13 cellular contexts compared by ENCODE assay signal in genomic region chr6:10416863-10417641, GRCh38. TPM values are rescaled to one million over a fixed set of nuclear protein-coding genes. Genes with fewer than 3 reads are reported as not detected.
A peak's percentile ranks its signal among the peaks of the same experiment; 100 is the strongest.
DNase-seq lines count a peak whose midpoint lies in the region; ATAC-seq and TF ChIP-seq lines count a peak whose summit lies in the region.
"Had no signal": no experiment of that assay in that cellular context is flagged by ENCODE, and none has a peak within 500 bp of the region (broad histone marks: within the 10 kb centered on the region; RNA-seq: fewer than 3 reads in every experiment).

No MANE protein-coding gene starts in this region.

- H3K4me1 Mint-ChIP-seq in CD8-positive, alpha-beta T cell (ENCODE audit: low read depth), result peaks cover 32% of the 10 kb centered on the region
- H3K4me1 Mint-ChIP-seq in endodermal cell, result peaks cover 51% of the 10 kb centered on the region
- peaks cover 34 to 54% (median 40%) of the 10 kb centered on the region in 7 donors for H3K4me1 Mint-ChIP-seq in naive thymus-derived CD4-positive, alpha-beta T cell

- H3K9ac ChIP-seq in HUES64 (ENCODE audit: low read depth, low read length) (no peak overlapping the region), endodermal cell (ENCODE audit: extremely low read depth, low read length, poor library complexity, severe bottlenecking) (no peak overlapping the region)

- no peaks in the 10 kb centered on the region for H3K9me3 ChIP-seq in CD8-positive, alpha-beta T cell (ENCODE audit: low read length)
- H3K9me3 ChIP-seq in HUES64 (ENCODE audit: insufficient read depth, low read depth, low read length), result no peaks in the 10 kb centered on the region
- H3K9me3 ChIP-seq in endodermal cell (ENCODE audit: control insufficient read depth, low read length), result no peaks in the 10 kb centered on the region
- peaks cover 0 to 28% (median 0%) of the 10 kb centered on the region in 3 experiments for H3K9me3 ChIP-seq in naive thymus-derived CD4-positive, alpha-beta T cell (ENCODE audit: control insufficient read depth in 2 of 3, low read length in 3 of 3)

- WGBS in HUES64, result under 1% methylated on average over 48 of the region's 48 CpGs
- WGBS in endodermal cell (ENCODE audit: insufficient coverage in 1 of 2, insufficient read length in 1 of 2), 2 experiments, result 4% methylated on average over 29 to 48 of the region's 48 CpGs

- no peak overlapping the region for H3K4me3 ChIP-seq in CD8-positive, alpha-beta T cell (ENCODE audit: low read depth, low read length)
- H3K4me3 ChIP-seq in HUES64 (ENCODE audit: low read length) (peak overlapping the region; percentile 57), endodermal cell (ENCODE audit: low read length) (peak overlapping the region; percentile 40)
- H3K4me3 ChIP-seq in naive thymus-derived CD4-positive, alpha-beta T cell (ENCODE audit: low read length), result no peak overlapping the region

- H3K4me3 Mint-ChIP-seq in CD8-positive, alpha-beta T cell, result peak overlapping the region; percentile 42
- H3K4me3 Mint-ChIP-seq in endodermal cell, result peak overlapping the region; percentile 52
- peak overlapping the region; percentile 48 to 98 (median 65) for H3K4me3 Mint-ChIP-seq in naive thymus-derived CD4-positive, alpha-beta T cell

- no peaks in the 10 kb centered on the region for H3K36me3 ChIP-seq in CD8-positive, alpha-beta T cell (ENCODE audit: insufficient read depth, low read length)
- H3K36me3 ChIP-seq in HUES64 (ENCODE audit: insufficient read depth, low read length) (no peaks in the 10 kb centered on the region), endodermal cell (ENCODE audit: control insufficient read depth, insufficient read depth, low read length) (no peaks in the 10 kb centered on the region)
- H3K36me3 ChIP-seq in naive thymus-derived CD4-positive, alpha-beta T cell (ENCODE audit: control insufficient read depth in 2 of 3, insufficient read depth in 3 of 3, low read length in 3 of 3), result no peaks in the 10 kb centered on the region

- no peak for TF ChIP-seq CTCF in CD8-positive, alpha-beta T cell (IDR thresholded peaks at IDR 0.05)
- no peak for TF ChIP-seq CTCF in endodermal cell (conservative IDR thresholded peaks at IDR 0.05)

- H3K27me3 Mint-ChIP-seq in CD8-positive, alpha-beta T cell (ENCODE audit: low read depth), result peaks cover 82% of the 10 kb centered on the region
- peaks cover 97% of the 10 kb centered on the region for H3K27me3 Mint-ChIP-seq in endodermal cell (ENCODE audit: insufficient read depth)
- peaks cover 78 to 93% (median 92%) of the 10 kb centered on the region in 5 donors for H3K27me3 Mint-ChIP-seq in naive thymus-derived CD4-positive, alpha-beta T cell

- POLR2A ChIA-PET in CD8-positive, alpha-beta T cell (lab: Charles Lee), result no interaction called here
- POLR2A ChIA-PET in naive thymus-derived CD4-positive, alpha-beta T cell (lab: Charles Lee), result no interaction called here

- H3K27me3 ChIP-seq in CD8-positive, alpha-beta T cell (ENCODE audit: insufficient read depth, low read length), result peaks cover 76% of the 10 kb centered on the region
- H3K27me3 ChIP-seq in HUES64 (ENCODE audit: insufficient read depth, low read length) (peaks cover 99% of the 10 kb centered on the region), endodermal cell (ENCODE audit: control insufficient read depth, insufficient read depth, low read length, poor library complexity, severe bottlenecking) (peaks cover 100% of the 10 kb centered on the region)
- peaks cover 32 to 59% of the 10 kb centered on the region in 2 donors for H3K27me3 ChIP-seq in naive thymus-derived CD4-positive, alpha-beta T cell (ENCODE audit: control insufficient read depth in 2 of 2, insufficient read depth in 2 of 2, low read length in 2 of 2)

- no peak for ATAC-seq in CD8-positive, alpha-beta T cell
- ATAC-seq in naive thymus-derived CD4-positive, alpha-beta T cell, result no peak
- ATAC-seq in HG02763 (IDR thresholded peaks at IDR 0.05; ENCODE audit: unreplicated experiment), result no peak

- CTCF ChIA-PET in CD8-positive, alpha-beta T cell (lab: Charles Lee), result no interaction called here
- CTCF ChIA-PET in naive thymus-derived CD4-positive, alpha-beta T cell (lab: Charles Lee), result no interaction called here

- intact Hi-C loops in CD8-positive, alpha-beta T cell (cut with DNase I, micrococcal nuclease), result no loop called here
- intact Hi-C loops in naive thymus-derived CD4-positive, alpha-beta T cell (cut with micrococcal nuclease), result loop anchor here (5.0 to 10.0 kb wide), 2 partner anchors 35 to 468 kb away; partner anchors contain the start of genes GCM2 (in 1 of the 2) and SYCP2L (in 1 of the 2)

- no peak overlapping the region for H3K27ac ChIP-seq in CD8-positive, alpha-beta T cell (ENCODE audit: low read depth, low read length)
- H3K27ac ChIP-seq in HUES64 (ENCODE audit: low read depth, low read length) (peak overlapping the region; percentile 46; the same call in 1 of the 2 replicates), endodermal cell (ENCODE audit: low read depth, low read length) (no peak overlapping the region), caudate nucleus (ENCODE audit: low read depth, low read length) (no peak overlapping the region)
- H3K27ac ChIP-seq in naive thymus-derived CD4-positive, alpha-beta T cell (ENCODE audit: low read depth, low read length), result no peak overlapping the region
- H3K27ac ChIP-seq: VCaP had no signal

- no peak for DNase-seq in CD8-positive, alpha-beta T cell
- peak; percentile 96 for DNase-seq in endodermal cell
- DNase-seq in naive thymus-derived CD4-positive, alpha-beta T cell, result no peak
- DNase-seq in HK-2 (ENCODE audit: unreplicated experiment), result no peak
- no peak for DNase-seq in epidermal melanocyte (ENCODE audit: insufficient read length, low spot score)
- DNase-seq in caudate nucleus (lab: John Stamatoyannopoulos, UW), result no peak
- DNase-seq: amniotic stem cell; foreskin fibroblast; NK-92 treated with Interleukin-12 subunit alpha and Interleukin-12 subunit beta, amount 100 ng/mL, for 24 hours; occipital lobe had no signal

- peaks cover 5% of the 10 kb centered on the region for H3K36me3 Mint-ChIP-seq in CD8-positive, alpha-beta T cell
- H3K36me3 Mint-ChIP-seq in endodermal cell (ENCODE audit: low read depth), result no peaks in the 10 kb centered on the region
- peaks cover 3 to 16% (median 7%) of the 10 kb centered on the region in 5 donors for H3K36me3 Mint-ChIP-seq in naive thymus-derived CD4-positive, alpha-beta T cell

- no peak overlapping the region for H3K27ac Mint-ChIP-seq in CD8-positive, alpha-beta T cell
- peak overlapping the region; percentile 74 for H3K27ac Mint-ChIP-seq in endodermal cell
- H3K27ac Mint-ChIP-seq in naive thymus-derived CD4-positive, alpha-beta T cell, result peak overlapping the region in 3 of 9 donors; percentile 20 to 77 (median 43)

- H3K9me3 Mint-ChIP-seq in CD8-positive, alpha-beta T cell, result peaks cover 6% of the 10 kb centered on the region
- H3K9me3 Mint-ChIP-seq in endodermal cell, result no peaks in the 10 kb centered on the region
- peaks cover 0 to 44% (median 12%) of the 10 kb centered on the region in 11 donors for H3K9me3 Mint-ChIP-seq in naive thymus-derived CD4-positive, alpha-beta T cell

- H3K4me1 ChIP-seq in CD8-positive, alpha-beta T cell (ENCODE audit: insufficient read depth, low read length), result peaks cover 30% of the 10 kb centered on the region
- H3K4me1 ChIP-seq in HUES64 (ENCODE audit: insufficient read depth, low read length) (peaks cover 37% of the 10 kb centered on the region), endodermal cell (ENCODE audit: control insufficient read depth, insufficient read depth, low read length) (peaks cover 8% of the 10 kb centered on the region)
- peaks cover 8 to 31% of the 10 kb centered on the region in 2 donors for H3K4me1 ChIP-seq in naive thymus-derived CD4-positive, alpha-beta T cell (ENCODE audit: control insufficient read depth in 2 of 2, insufficient read depth in 2 of 2, low read length in 2 of 2)

RNA-seq across cellular contexts. Expression of gene TFAP2A, which starts 2.2 kb away (rescaled TPM):
- under 1 TPM in 1 of 2 experiments, not detected in 1; 0.24 TPM for total RNA-seq in CD8-positive, alpha-beta T cell
- polyA plus RNA-seq in HUES64 (2013, experiment 1 of 2), result 4.0 TPM
- 8.7 TPM for polyA plus RNA-seq in HUES64 (2013, experiment 2 of 2)
- total RNA-seq in endodermal cell, result under 1 TPM; 0.51 to 0.69 TPM
- polyA plus RNA-seq in endodermal cell (2013, experiment 1 of 2), result 39.2 TPM
- polyA plus RNA-seq in endodermal cell (2013, experiment 2 of 2), result 32.0 TPM
- total RNA-seq in naive thymus-derived CD4-positive, alpha-beta T cell, result not detected
- polyA plus RNA-seq in naive thymus-derived CD4-positive, alpha-beta T cell, result not detected
- total RNA-seq: occipital lobe had no signal

Comparison
In these comparisons a context has a peak if more than half of its experiments do, and no peak if none do; other contexts are left out.
1. H3K4me3 ChIP-seq: peak in HUES64 (single experiment) and endodermal cell (single experiment); none in CD8-positive, alpha-beta T cell (single experiment) and naive thymus-derived CD4-positive, alpha-beta T cell (single experiment).
2. intact Hi-C loops: an anchor here in naive thymus-derived CD4-positive, alpha-beta T cell (5.0 to 10.0 kb wide); none called in CD8-positive, alpha-beta T cell.
3. Peak in every context shown above with its lines, with median percentiles within 50 percentile points of each other: H3K4me3 Mint-ChIP-seq.